In genomic region chr19:43983912-43984686, GRCh38 we compare ENCODE assay signal across 8 cellular contexts. TPM values are rescaled to one million over a fixed set of nuclear protein-coding genes. Genes with fewer than 3 reads are reported as not detected.
DNase-seq lines count a peak whose midpoint lies in the region; ATAC-seq and TF ChIP-seq lines count a peak whose summit lies in the region.

ZNF155 (plus strand) TSS chr19:43984188; CDS start chr19:43988544, 4,356 bp downstream.

- peak within 1 kb of the TSS; percentile 83 for H3K4me3 ChIP-seq in smooth muscle cell

- POLR2A ChIA-PET in activated B cell treated with CpG ODN at 0.5 μM for 24 hours (lab: Charles Lee): no interaction called here

- H3K27me3 Mint-ChIP-seq in activated B cell treated with CpG ODN at 0.5 μM for 24 hours: no peaks in the 10 kb centered on the region

- no peaks in the 10 kb centered on the region for H3K9me3 ChIP-seq in smooth muscle cell (replicated peaks; ENCODE audit: low read depth)

- H3K9me3 Mint-ChIP-seq in activated B cell treated with CpG ODN at 0.5 μM for 24 hours: peaks cover 6% of the 10 kb centered on the region

- DNase-seq in GM13977 (ENCODE audit: low spot score) (peak; percentile 75), NCI-H2196 treated with DMSO at 0.1 percent for 48 hours (lab: John Stamatoyannopoulos, UW; ENCODE audit: unreplicated experiment) (peak; percentile 95), activated B cell treated with CpG ODN at 0.5 μM for 24 hours (peak; percentile 57), cerebellar nuclear complex (lab: John Stamatoyannopoulos, UW) (peak; percentile 56 to 94), iris pigment epithelial cell (ENCODE audit: low read depth) (peak; percentile 98), smooth muscle cell (lab: John Stamatoyannopoulos, UW; ENCODE audit: unreplicated experiment) (peak; percentile 28), NAMALWA (ENCODE audit: low spot score) (no peak)

- H3K79me2 ChIP-seq in smooth muscle cell (ENCODE audit: low read depth): peaks cover 24% of the 10 kb centered on the region

- in situ Hi-C loops in GM13977 (cut with MboI; ENCODE audit: low pct_unique_long_range_greater_than_20kb, low sequenced_read_pairs, unreplicated experiment): no loop called here

- peak; percentile 93 for ATAC-seq in HG03039 (IDR thresholded peaks at IDR 0.05; ENCODE audit: unreplicated experiment)
- ATAC-seq in activated B cell treated with CpG ODN at 0.5 μM for 24 hours (ENCODE audit: low read depth): peak; percentile 91

- H3K36me3 ChIP-seq in smooth muscle cell (ENCODE audit: low read depth): peaks cover 3% of the 10 kb centered on the region

- H2AFZ ChIP-seq in smooth muscle cell (ENCODE audit: low read depth): peak within 1 kb of the TSS; percentile 97

- no peak within 1 kb of the TSS for H3K27ac ChIP-seq in smooth muscle cell (ENCODE audit: low read depth)

- TF ChIP-seq CTCF in GM13977 (IDR thresholded peaks at IDR 0.05; ENCODE audit: extremely low read depth, insufficient read depth, missing control alignments) (no peak), activated B cell treated with CpG ODN at 0.5 μM for 24 hours (IDR thresholded peaks at IDR 0.05) (no peak), smooth muscle cell (IDR thresholded peaks at IDR 0.05; ENCODE audit: borderline replicate concordance, insufficient read depth, poor library complexity, severe bottlenecking) (no peak)

- intact Hi-C loops in activated B cell treated with CpG ODN at 0.5 μM for 24 hours (cut with micrococcal nuclease): loop anchor here (1.0 kb wide), 1 partner anchor 110 kb away; the partner anchor contains the start of gene ZNF224

- H3K4me1 Mint-ChIP-seq in activated B cell treated with CpG ODN at 0.5 μM for 24 hours: peaks cover 10% of the 10 kb centered on the region

- H3K27me3 ChIP-seq in smooth muscle cell (ENCODE audit: low read depth): no peaks in the 10 kb centered on the region

- no peaks in the 10 kb centered on the region for H3F3A ChIP-seq in smooth muscle cell (ENCODE audit: low read depth)

- peak within 1 kb of the TSS; percentile 95 for H3K4me3 Mint-ChIP-seq in activated B cell treated with CpG ODN at 0.5 μM for 24 hours

- H3K36me3 Mint-ChIP-seq in activated B cell treated with CpG ODN at 0.5 μM for 24 hours (ENCODE audit: low read depth): peaks cover 10% of the 10 kb centered on the region

- CTCF ChIA-PET in activated B cell treated with CpG ODN at 0.5 μM for 24 hours (lab: Charles Lee): no interaction called here

- H4K20me1 ChIP-seq in smooth muscle cell (ENCODE audit: low read depth): no peaks in the 10 kb centered on the region

- WGBS in smooth muscle cell (ENCODE audit: low lambda C conversion rate): 1% methylated on average over 35 of the region's 40 CpGs

- H3K27ac Mint-ChIP-seq in activated B cell treated with CpG ODN at 0.5 μM for 24 hours: peak within 1 kb of the TSS; percentile 86

- H3K4me1 ChIP-seq in smooth muscle cell (ENCODE audit: low read depth): peaks cover 10% of the 10 kb centered on the region

- H3K9ac ChIP-seq in smooth muscle cell (ENCODE audit: low read depth): peak within 1 kb of the TSS; percentile 85

- peak within 1 kb of the TSS; percentile 99 for H3K4me2 ChIP-seq in smooth muscle cell

RNA-seq across cellular contexts. Expression of gene ZNF155, which starts in this region (rescaled TPM):
- total RNA-seq in activated B cell treated with CpG ODN at 0.5 μM for 24 hours (7.0 and 9.4 TPM in 2 replicates), smooth muscle cell (4.1 and 11.9 TPM in 2 replicates)
- polyA plus RNA-seq in smooth muscle cell: 1.2 and 5.5 TPM in 2 replicates
